In the genomic region with DNA sequence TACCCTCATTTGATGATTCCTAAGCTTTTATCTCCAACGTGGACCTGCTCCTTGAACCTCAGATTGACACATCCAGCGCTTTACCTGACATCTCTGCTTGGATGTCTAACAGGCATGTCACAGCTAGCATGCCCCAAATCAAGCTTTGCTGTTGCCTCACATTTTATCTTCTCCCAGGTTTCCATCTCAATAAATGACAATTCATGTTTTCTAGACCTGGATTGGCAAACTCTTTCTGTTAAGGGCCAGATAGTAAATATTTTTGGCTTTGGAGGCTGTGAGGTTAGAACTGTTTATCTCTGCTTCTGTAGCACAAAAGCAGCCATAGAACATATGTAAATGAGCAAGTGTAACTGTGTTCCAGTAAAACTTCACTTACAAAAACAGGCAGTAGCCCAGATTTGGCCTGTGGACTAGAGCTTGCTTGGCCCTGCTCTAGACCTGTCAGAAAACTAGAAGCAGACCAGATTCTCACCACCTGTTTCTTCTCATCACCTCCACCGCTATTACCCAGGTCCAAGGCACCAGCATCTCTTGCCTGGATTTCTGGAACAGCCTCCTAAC, we compare ENCODE assay signal across 11 cellular contexts. TPM values are rescaled to one million over a fixed set of nuclear protein-coding genes. Genes with fewer than 3 reads are reported as not detected.
DNase-seq lines count a peak whose midpoint lies in the region; ATAC-seq and TF ChIP-seq lines count a peak whose summit lies in the region.
"Had no signal": no experiment of that assay in that cellular context is flagged by ENCODE, and none has a peak within 500 bp of the region (broad histone marks: within the 10 kb centered on the region; RNA-seq: fewer than 3 reads in every experiment).

No MANE protein-coding gene starts in this region.

- H3K9ac ChIP-seq in rectal smooth muscle tissue (ENCODE audit: low read length): no peak overlapping the region

- 58% methylated on average over 3 of the region's 3 CpGs for WGBS in esophagus squamous epithelium, 2 donors

- H3K27me3 ChIP-seq in esophagus squamous epithelium (no peaks in the 10 kb centered on the region), rectal smooth muscle tissue (ENCODE audit: control insufficient read depth, insufficient read depth, low read length) (no peaks in the 10 kb centered on the region)

- intact Hi-C loops in esophagus squamous epithelium (cut with DNase I): no loop called here

- POLR2A ChIA-PET in WTC11 (lab: Charles Lee): no interaction called here

- TF ChIP-seq CTCF in WTC11 (IDR thresholded peaks at IDR 0.05) (no peak), esophagus squamous epithelium (IDR thresholded peaks at IDR 0.05) (no peak)

- H3K4me3 ChIP-seq in esophagus squamous epithelium (no peak overlapping the region), rectal smooth muscle tissue (ENCODE audit: low read length) (no peak overlapping the region)

- H3K36me3 ChIP-seq in esophagus squamous epithelium (peaks cover 0 to 28% (median 0%) of the 10 kb centered on the region in 3 donors), rectal smooth muscle tissue (ENCODE audit: control insufficient read depth, insufficient read depth, low read length) (no peaks in the 10 kb centered on the region)

- ATAC-seq in WTC11: no peak
- ATAC-seq: HepG2 had no signal

- TF ChIP-seq POLR2A in esophagus squamous epithelium (IDR thresholded peaks at IDR 0.05): no peak

- peaks cover 3% of the 10 kb centered on the region for H3K36me3 Mint-ChIP-seq in WTC11

- H3K4me3 Mint-ChIP-seq in WTC11: no peak overlapping the region

- CTCF ChIA-PET in WTC11 (lab: Charles Lee): no interaction called here

- peak overlapping the region; percentile 31 to 90 (median 80) for H3K27ac ChIP-seq in esophagus squamous epithelium
- H3K27ac ChIP-seq in rectal smooth muscle tissue (ENCODE audit: low read depth, low read length): peak overlapping the region; percentile 70

- peaks cover 5 to 70% (median 23%) of the 10 kb centered on the region in 3 donors for H3K4me1 ChIP-seq in esophagus squamous epithelium
- peaks cover 11% of the 10 kb centered on the region for H3K4me1 ChIP-seq in rectal smooth muscle tissue (ENCODE audit: control insufficient read depth, insufficient read depth, low read length)

- DNase-seq in Daoy (ENCODE audit: low read depth) (peak; percentile 11), WTC11 (ENCODE audit: low spot score) (no peak), esophagus squamous epithelium (lab: John Stamatoyannopoulos, UW) (no peak), NCI-H1092 (lab: John Stamatoyannopoulos, UW) (no peak), UCSD-AML1 (lab: John Stamatoyannopoulos, UW; ENCODE audit: unreplicated experiment) (no peak), NCI-H1417 treated with DMSO at 0.1 percent for 48 hours (lab: John Stamatoyannopoulos, UW) (no peak)
- DNase-seq in stimulated activated CD4-positive, alpha-beta T cell treated with anti-CD3 and anti-CD28 coated beads, Interleukin-12 subunit alpha, Interleukin-12 subunit beta, amount 100 ng/mL, for 4 hours: no peak
- DNase-seq: cerebellar nuclear complex had no signal

- H3K27ac Mint-ChIP-seq in WTC11: peak overlapping the region; percentile 21; the same call in 1 of the 2 replicates

- peaks cover 10% of the 10 kb centered on the region for H3K4me1 Mint-ChIP-seq in WTC11

- H3K27me3 Mint-ChIP-seq in WTC11 (ENCODE audit: low read depth): no peaks in the 10 kb centered on the region
- H3K27me3 Mint-ChIP-seq: CD4-positive, CD25-positive, alpha-beta regulatory T cell had no signal

- H3K9me3 Mint-ChIP-seq in WTC11: no peaks in the 10 kb centered on the region; the same call in 1 of the 2 replicates
- H3K9me3 Mint-ChIP-seq: CD4-positive, CD25-positive, alpha-beta regulatory T cell had no signal

- no peaks in the 10 kb centered on the region for H3K9me3 ChIP-seq in esophagus squamous epithelium

TF ChIP-seq in WTC11, 78 proteins besides CTCF, POLR2A, EP300 and RAD21:
- no peak for TF ChIP-seq CDX4 (CRISPR knock-in tag; IDR thresholded peaks at IDR 0.05; ENCODE audit: borderline replicate concordance)
- TF ChIP-seq, protein P1, sequence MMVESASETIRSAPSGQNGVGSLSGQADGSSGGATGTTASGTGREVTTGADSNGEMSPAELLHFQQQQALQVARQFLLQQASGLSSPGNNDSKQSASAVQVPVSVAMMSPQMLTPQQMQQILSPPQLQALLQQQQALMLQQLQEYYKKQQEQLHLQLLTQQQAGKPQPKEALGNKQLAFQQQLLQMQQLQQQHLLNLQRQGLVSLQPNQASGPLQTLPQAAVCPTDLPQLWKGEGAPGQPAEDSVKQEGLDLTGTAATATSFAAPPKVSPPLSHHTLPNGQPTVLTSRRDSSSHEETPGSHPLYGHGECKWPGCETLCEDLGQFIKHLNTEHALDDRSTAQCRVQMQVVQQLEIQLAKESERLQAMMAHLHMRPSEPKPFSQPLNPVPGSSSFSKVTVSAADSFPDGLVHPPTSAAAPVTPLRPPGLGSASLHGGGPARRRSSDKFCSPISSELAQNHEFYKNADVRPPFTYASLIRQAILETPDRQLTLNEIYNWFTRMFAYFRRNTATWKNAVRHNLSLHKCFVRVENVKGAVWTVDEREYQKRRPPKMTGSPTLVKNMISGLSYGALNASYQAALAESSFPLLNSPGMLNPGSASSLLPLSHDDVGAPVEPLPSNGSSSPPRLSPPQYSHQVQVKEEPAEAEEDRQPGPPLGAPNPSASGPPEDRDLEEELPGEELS (CRISPR knock-in tag; IDR thresholded peaks at IDR 0.05): no peak

RNA-seq across cellular contexts. Expression of gene UBE4B, which starts 42.2 kb away (rescaled TPM):
- total RNA-seq in Daoy (2014; rRNA removed; shearing (Covaris generic)): 34.4 and 38.8 TPM in 2 replicates
- total RNA-seq in WTC11 (2021) (78.0 to 80.8 TPM (median 79.6 TPM) in 3 replicates), esophagus squamous epithelium (10 to 100 TPM; 37.5 to 60.3 (median 51.3) TPM)
